Comparison of ENCODE assay signal across 1 cellular context in genomic region chr3:185734725-185735096, GRCh38.
A peak's percentile ranks its signal among the peaks of the same experiment; 100 is the strongest.
TF ChIP-seq lines count a peak whose summit lies in the region.

No MANE protein-coding gene starts in this region.

TF ChIP-seq in K562, 482 proteins besides CTCF, POLR2A, EP300 and RAD21 (continued from another document and continues in another):
- TF ChIP-seq, protein P1, sequence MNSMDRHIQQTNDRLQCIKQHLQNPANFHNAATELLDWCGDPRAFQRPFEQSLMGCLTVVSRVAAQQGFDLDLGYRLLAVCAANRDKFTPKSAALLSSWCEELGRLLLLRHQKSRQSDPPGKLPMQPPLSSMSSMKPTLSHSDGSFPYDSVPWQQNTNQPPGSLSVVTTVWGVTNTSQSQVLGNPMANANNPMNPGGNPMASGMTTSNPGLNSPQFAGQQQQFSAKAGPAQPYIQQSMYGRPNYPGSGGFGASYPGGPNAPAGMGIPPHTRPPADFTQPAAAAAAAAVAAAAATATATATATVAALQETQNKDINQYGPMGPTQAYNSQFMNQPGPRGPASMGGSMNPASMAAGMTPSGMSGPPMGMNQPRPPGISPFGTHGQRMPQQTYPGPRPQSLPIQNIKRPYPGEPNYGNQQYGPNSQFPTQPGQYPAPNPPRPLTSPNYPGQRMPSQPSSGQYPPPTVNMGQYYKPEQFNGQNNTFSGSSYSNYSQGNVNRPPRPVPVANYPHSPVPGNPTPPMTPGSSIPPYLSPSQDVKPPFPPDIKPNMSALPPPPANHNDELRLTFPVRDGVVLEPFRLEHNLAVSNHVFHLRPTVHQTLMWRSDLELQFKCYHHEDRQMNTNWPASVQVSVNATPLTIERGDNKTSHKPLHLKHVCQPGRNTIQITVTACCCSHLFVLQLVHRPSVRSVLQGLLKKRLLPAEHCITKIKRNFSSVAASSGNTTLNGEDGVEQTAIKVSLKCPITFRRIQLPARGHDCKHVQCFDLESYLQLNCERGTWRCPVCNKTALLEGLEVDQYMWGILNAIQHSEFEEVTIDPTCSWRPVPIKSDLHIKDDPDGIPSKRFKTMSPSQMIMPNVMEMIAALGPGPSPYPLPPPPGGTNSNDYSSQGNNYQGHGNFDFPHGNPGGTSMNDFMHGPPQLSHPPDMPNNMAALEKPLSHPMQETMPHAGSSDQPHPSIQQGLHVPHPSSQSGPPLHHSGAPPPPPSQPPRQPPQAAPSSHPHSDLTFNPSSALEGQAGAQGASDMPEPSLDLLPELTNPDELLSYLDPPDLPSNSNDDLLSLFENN (IDR thresholded peaks at IDR 0.05; ENCODE audit: low read depth in 2 of 2, low read length in 2 of 2): 0 out of 4 replicates have a peak, but pooled peaks of 1 of the 2 experiments have one; percentile 62
- TF ChIP-seq TBP (optimal IDR thresholded peaks at IDR 0.05; ENCODE audit: low read depth, low read length): no peak
- no peak for TF ChIP-seq YBX1 (IDR thresholded peaks at IDR 0.05)
- TF ChIP-seq ETS2 (tag; IDR thresholded peaks at IDR 0.05; ENCODE audit: borderline replicate concordance, poor library complexity, severe bottlenecking): no peak
- TF ChIP-seq MTA2 (IDR thresholded peaks at IDR 0.05; ENCODE audit: low read depth): peak; percentile 62
- TF ChIP-seq ZNF431 (CRISPR knock-in tag; IDR thresholded peaks at IDR 0.05): no peak
- no peak for TF ChIP-seq ZC3H11A (IDR thresholded peaks at IDR 0.05; ENCODE audit: low read depth, low read length)
- no peak for TF ChIP-seq ATF6 (CRISPR knock-in tag; IDR thresholded peaks at IDR 0.05)
- TF ChIP-seq CHD4 (IDR thresholded peaks at IDR 0.05; ENCODE audit: insufficient read depth, insufficient replicate concordance, low read depth, low read length, poor library complexity, severe bottlenecking): no peak
- peak in 1 of 2 experiments; percentile 78; a peak in 1 of 4 replicates for TF ChIP-seq RCOR1 (IDR thresholded peaks at IDR 0.05; ENCODE audit: borderline replicate concordance in 1 of 2, low read depth in 2 of 2, low read length in 2 of 2)
- TF ChIP-seq POLR2AphosphoS2 (IDR thresholded peaks at IDR 0.05; ENCODE audit: low read length): no peak
- TF ChIP-seq ZNF609 (CRISPR knock-in tag; IDR thresholded peaks at IDR 0.05; ENCODE audit: borderline replicate concordance): no peak
- peak; percentile 63; the same call in 1 of the 2 replicates for TF ChIP-seq GATAD2B (IDR thresholded peaks at IDR 0.05; ENCODE audit: borderline replicate concordance)
- TF ChIP-seq ADNP (tag; IDR thresholded peaks at IDR 0.05): 0 out of 2 replicates have a peak, but pooled peaks have one; percentile 5
- TF ChIP-seq ZNF699 (CRISPR knock-in tag; IDR thresholded peaks at IDR 0.05; ENCODE audit: insufficient replicate concordance): no peak
- TF ChIP-seq CEBPG (CRISPR knock-in tag; IDR thresholded peaks at IDR 0.05): no peak
- no peak for TF ChIP-seq CEBPG (tag; conservative IDR thresholded peaks at IDR 0.05 in 1 of 2, IDR thresholded peaks at IDR 0.05 in 1 of 2)
- TF ChIP-seq PHF8 (IDR thresholded peaks at IDR 0.05; ENCODE audit: borderline replicate concordance, low read length): no peak
- TF ChIP-seq TCF7 (IDR thresholded peaks at IDR 0.05; ENCODE audit: borderline replicate concordance): 0 out of 2 replicates have a peak, but pooled peaks have one; percentile 35
- TF ChIP-seq CBX8 (IDR thresholded peaks at IDR 0.05; ENCODE audit: borderline replicate concordance, extremely low read depth, low read depth, low read length, poor library complexity, severe bottlenecking): no peak
- 0 out of 2 replicates have a peak, but pooled peaks have one; percentile 20 for TF ChIP-seq PKNOX1 (IDR thresholded peaks at IDR 0.05)
- TF ChIP-seq, protein P2, sequence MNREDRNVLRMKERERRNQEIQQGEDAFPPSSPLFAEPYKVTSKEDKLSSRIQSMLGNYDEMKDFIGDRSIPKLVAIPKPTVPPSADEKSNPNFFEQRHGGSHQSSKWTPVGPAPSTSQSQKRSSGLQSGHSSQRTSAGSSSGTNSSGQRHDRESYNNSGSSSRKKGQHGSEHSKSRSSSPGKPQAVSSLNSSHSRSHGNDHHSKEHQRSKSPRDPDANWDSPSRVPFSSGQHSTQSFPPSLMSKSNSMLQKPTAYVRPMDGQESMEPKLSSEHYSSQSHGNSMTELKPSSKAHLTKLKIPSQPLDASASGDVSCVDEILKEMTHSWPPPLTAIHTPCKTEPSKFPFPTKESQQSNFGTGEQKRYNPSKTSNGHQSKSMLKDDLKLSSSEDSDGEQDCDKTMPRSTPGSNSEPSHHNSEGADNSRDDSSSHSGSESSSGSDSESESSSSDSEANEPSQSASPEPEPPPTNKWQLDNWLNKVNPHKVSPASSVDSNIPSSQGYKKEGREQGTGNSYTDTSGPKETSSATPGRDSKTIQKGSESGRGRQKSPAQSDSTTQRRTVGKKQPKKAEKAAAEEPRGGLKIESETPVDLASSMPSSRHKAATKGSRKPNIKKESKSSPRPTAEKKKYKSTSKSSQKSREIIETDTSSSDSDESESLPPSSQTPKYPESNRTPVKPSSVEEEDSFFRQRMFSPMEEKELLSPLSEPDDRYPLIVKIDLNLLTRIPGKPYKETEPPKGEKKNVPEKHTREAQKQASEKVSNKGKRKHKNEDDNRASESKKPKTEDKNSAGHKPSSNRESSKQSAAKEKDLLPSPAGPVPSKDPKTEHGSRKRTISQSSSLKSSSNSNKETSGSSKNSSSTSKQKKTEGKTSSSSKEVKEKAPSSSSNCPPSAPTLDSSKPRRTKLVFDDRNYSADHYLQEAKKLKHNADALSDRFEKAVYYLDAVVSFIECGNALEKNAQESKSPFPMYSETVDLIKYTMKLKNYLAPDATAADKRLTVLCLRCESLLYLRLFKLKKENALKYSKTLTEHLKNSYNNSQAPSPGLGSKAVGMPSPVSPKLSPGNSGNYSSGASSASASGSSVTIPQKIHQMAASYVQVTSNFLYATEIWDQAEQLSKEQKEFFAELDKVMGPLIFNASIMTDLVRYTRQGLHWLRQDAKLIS (CRISPR knock-in tag; IDR thresholded peaks at IDR 0.05): no peak
- TF ChIP-seq ZBTB9 (CRISPR knock-in tag; IDR thresholded peaks at IDR 0.05): no peak
- no peak for TF ChIP-seq MECOM (CRISPR knock-in tag; IDR thresholded peaks at IDR 0.05)
- TF ChIP-seq ZNF77 (CRISPR knock-in tag; IDR thresholded peaks at IDR 0.05): no peak
- TF ChIP-seq ZFP91 (CRISPR knock-in tag; IDR thresholded peaks at IDR 0.05): no peak
- 0 out of 2 replicates have a peak, but pooled peaks have one; percentile 15 for TF ChIP-seq FOSL1 (tag; conservative IDR thresholded peaks at IDR 0.05)
- peak; percentile 54 for TF ChIP-seq GATA2 (CRISPR knock-in tag; IDR thresholded peaks at IDR 0.05)
- TF ChIP-seq ZNF551 (CRISPR knock-in tag; IDR thresholded peaks at IDR 0.05): no peak
- no peak for TF ChIP-seq PHTF2 (CRISPR knock-in tag; IDR thresholded peaks at IDR 0.05)
- no peak for TF ChIP-seq PCBP1 (IDR thresholded peaks at IDR 0.05; ENCODE audit: low read depth, low read length, poor library complexity, severe bottlenecking)
- no peak for TF ChIP-seq RBM22 (IDR thresholded peaks at IDR 0.05; ENCODE audit: low read depth, low read length, poor library complexity, severe bottlenecking)
